Comparison of ENCODE assay signal across 1 cellular context in genomic region chr2:162795312-162795711, GRCh38.
TF ChIP-seq lines count a peak whose summit lies in the region.

No MANE protein-coding gene starts in this region.

TF ChIP-seq in HCT116, 20 proteins besides CTCF, POLR2A, EP300 and RAD21 (continued from another document):
- no peak for TF ChIP-seq CBX3 (IDR thresholded peaks at IDR 0.05; ENCODE audit: low read depth)
